8 cellular contexts compared by ENCODE assay signal in the genomic region with DNA sequence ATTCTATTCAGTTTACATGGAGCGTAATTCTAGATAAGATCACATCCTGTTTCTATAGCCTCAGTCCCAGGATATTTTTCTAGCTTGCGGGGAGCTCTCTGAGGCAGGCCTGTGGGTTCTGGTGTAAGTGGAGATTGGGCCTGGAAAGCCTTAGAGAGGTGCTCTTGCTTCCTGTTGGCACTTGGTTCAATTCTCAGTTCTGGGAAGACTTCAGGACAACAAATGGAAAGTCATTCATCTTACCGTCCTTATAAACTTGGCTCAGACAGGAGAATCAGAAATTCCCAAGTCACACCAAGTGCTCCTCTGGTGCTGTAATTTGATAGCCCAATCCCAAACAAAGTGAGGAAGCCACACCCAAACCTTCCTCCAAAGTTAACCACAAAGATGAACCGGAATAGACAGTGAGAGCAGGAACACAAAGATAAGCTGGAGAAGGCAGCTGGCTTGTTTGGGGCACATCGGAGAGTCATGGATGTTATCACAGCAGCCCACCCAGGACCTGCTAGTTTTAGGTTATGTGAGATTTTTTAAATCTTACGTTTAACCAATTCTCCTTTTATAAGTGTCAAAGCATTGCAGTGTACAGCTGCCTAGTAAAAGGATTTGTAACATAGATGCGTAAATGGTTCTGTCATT.
DNase-seq lines count a peak whose midpoint lies in the region; ATAC-seq and TF ChIP-seq lines count a peak whose summit lies in the region.

No MANE protein-coding gene starts in this region.

- H3K4me1 ChIP-seq in left lung: peaks cover 0 to 35% of the 10 kb centered on the region in 2 donors

- no peak for TF ChIP-seq CTCF in left lung (IDR thresholded peaks at IDR 0.05)

- H3K4me3 ChIP-seq in left lung: no peak overlapping the region

- intact Hi-C loops in left lung (cut with DNase I): loop anchor here in 1 of 2 donors (5.0 kb wide), 2 partner anchors 69 to 119 kb away; no protein-coding TSS in a partner anchor

- peaks cover 0 to 4% of the 10 kb centered on the region in 2 donors for H3K27me3 ChIP-seq in left lung

- no peaks in the 10 kb centered on the region for H3K36me3 ChIP-seq in left lung

- DNase-seq in A172 (ENCODE audit: low spot score) (peak; percentile 60), LHCN-M2 (ENCODE audit: low read depth) (peak; percentile 26), astrocyte of the hippocampus (ENCODE audit: low read depth, low spot score) (peak; percentile 42), left lung (no peak), RPMI8226 (no peak), activated T-cell treated with anti-CD3 and anti-CD28 coated beads for 4 hours (no peak)

- ATAC-seq in left lung (peak; percentile 43), HG03280 (IDR thresholded peaks at IDR 0.05; ENCODE audit: unreplicated experiment) (no peak), HG03520 (IDR thresholded peaks at IDR 0.05; ENCODE audit: unreplicated experiment) (no peak)

- peak overlapping the region; percentile 47 to 55 for H3K27ac ChIP-seq in left lung

- H3K9me3 ChIP-seq in left lung: no peaks in the 10 kb centered on the region

Comparison
In these comparisons a context has a peak if more than half of its experiments do, and no peak if none do; other contexts are left out.
1. DNase-seq: peak in A172 (single experiment), LHCN-M2 (single experiment) and astrocyte of the hippocampus (single experiment); none in left lung (0 of 2), RPMI8226 (single experiment) and activated T-cell treated with anti-CD3 and anti-CD28 coated beads for 4 hours (single experiment).